1 cellular context compared by ENCODE assay signal in genomic region chr7:50449501-50449880, GRCh38.
TF ChIP-seq lines count a peak whose summit lies in the region.

No MANE protein-coding gene starts in this region.

TF ChIP-seq in HepG2, 621 proteins besides CTCF, POLR2A, EP300 and RAD21:
- TF ChIP-seq THAP9 (CRISPR knock-in tag; IDR thresholded peaks at IDR 0.05; ENCODE audit: borderline replicate concordance), result no peak
- no peak for TF ChIP-seq FOXP1 (IDR thresholded peaks at IDR 0.05)
- no peak for TF ChIP-seq FOXP1 (CRISPR knock-in tag; IDR thresholded peaks at IDR 0.05)
- no peak for TF ChIP-seq ZNF749 (CRISPR knock-in tag; IDR thresholded peaks at IDR 0.05; ENCODE audit: borderline replicate concordance)
- TF ChIP-seq ZFP62 (CRISPR knock-in tag; IDR thresholded peaks at IDR 0.05), result no peak
- no peak for TF ChIP-seq ARNT (IDR thresholded peaks at IDR 0.05)
- no peak for TF ChIP-seq TCF7L2 (IDR thresholded peaks at IDR 0.05; ENCODE audit: low read depth, low read length)
- TF ChIP-seq ZNF574 (CRISPR knock-in tag; IDR thresholded peaks at IDR 0.05), result no peak
- TF ChIP-seq RAD51 (IDR thresholded peaks at IDR 0.05; ENCODE audit: borderline replicate concordance), result no peak
- no peak for TF ChIP-seq ZBTB44 (CRISPR knock-in tag; IDR thresholded peaks at IDR 0.05)
- no peak for TF ChIP-seq BCL3 (CRISPR knock-in tag; IDR thresholded peaks at IDR 0.05)
- TF ChIP-seq SIN3A (IDR thresholded peaks at IDR 0.05; ENCODE audit: borderline replicate concordance, low read depth, low read length), result no peak
- no peak for TF ChIP-seq ZHX2 (IDR thresholded peaks at IDR 0.05; ENCODE audit: low read depth)
- no peak for TF ChIP-seq ZHX2 (CRISPR knock-in tag; IDR thresholded peaks at IDR 0.05; ENCODE audit: borderline replicate concordance)
- no peak for TF ChIP-seq ESRRA (CRISPR knock-in tag; IDR thresholded peaks at IDR 0.05; ENCODE audit: low read depth)
